Comparison of ENCODE assay signal across 21 cellular contexts in genomic region chr5:54178207-54178606, GRCh38.
DNase-seq lines count a peak whose midpoint lies in the region; ATAC-seq and TF ChIP-seq lines count a peak whose summit lies in the region.
"Had no signal": no experiment of that assay in that cellular context is flagged by ENCODE, and none has a peak within 500 bp of the region (broad histone marks: within the 10 kb centered on the region; RNA-seq: fewer than 3 reads in every experiment).

No MANE protein-coding gene starts in this region.

- peaks cover 10% of the 10 kb centered on the region for H3K4me1 ChIP-seq in endodermal cell (ENCODE audit: control insufficient read depth, insufficient read depth, low read length)
- H3K4me1 ChIP-seq in thoracic aorta (ENCODE audit: control insufficient read depth in 1 of 2, low read depth in 2 of 2), result peaks cover 8 to 30% of the 10 kb centered on the region in 2 donors
- peaks cover 19% of the 10 kb centered on the region for H3K4me1 ChIP-seq in testis
- H3K4me1 ChIP-seq: SJSA1 had no signal

- intact Hi-C loops in testis (cut with DNase I; ENCODE audit: low total_unique reads), result no loop called here

- no peak overlapping the region for H3K4me3 Mint-ChIP-seq in activated T-cell treated with anti-CD3 and anti-CD28 coated beads, Interleukin-2, amount 50 U/mL, for 72 hours
- H3K4me3 Mint-ChIP-seq in endodermal cell, result no peak overlapping the region
- H3K4me3 Mint-ChIP-seq: CD14-positive monocyte had no signal

- no peaks in the 10 kb centered on the region for H3K27me3 ChIP-seq in endodermal cell (ENCODE audit: control insufficient read depth, insufficient read depth, low read length, poor library complexity, severe bottlenecking)
- H3K27me3 ChIP-seq in thoracic aorta (replicated peaks; ENCODE audit: insufficient read depth), result no peaks in the 10 kb centered on the region
- H3K27me3 ChIP-seq in testis, result no peaks in the 10 kb centered on the region
- H3K27me3 ChIP-seq: SJSA1 had no signal

- peaks cover 4 to 6% of the 10 kb centered on the region in 2 donors for H3K9me3 Mint-ChIP-seq in activated T-cell treated with anti-CD3 and anti-CD28 coated beads, Interleukin-2, amount 50 U/mL, for 72 hours
- peaks cover 5% of the 10 kb centered on the region for H3K9me3 Mint-ChIP-seq in endodermal cell

- H3K36me3 Mint-ChIP-seq in activated T-cell treated with anti-CD3 and anti-CD28 coated beads, Interleukin-2, amount 50 U/mL, for 72 hours (ENCODE audit: insufficient read depth in 2 of 2), result peaks cover 2 to 3% of the 10 kb centered on the region in 2 donors
- no peaks in the 10 kb centered on the region for H3K36me3 Mint-ChIP-seq in endodermal cell (ENCODE audit: low read depth)
- H3K36me3 Mint-ChIP-seq: CD14-positive monocyte had no signal

- H3K36me3 ChIP-seq in endodermal cell (ENCODE audit: control insufficient read depth, insufficient read depth, low read length) (no peaks in the 10 kb centered on the region), thoracic aorta (no peaks in the 10 kb centered on the region), testis (ENCODE audit: low read depth, missing control alignments) (no peaks in the 10 kb centered on the region)
- H3K36me3 ChIP-seq: SJSA1 had no signal

- H3K9ac ChIP-seq in endodermal cell (ENCODE audit: extremely low read depth, low read length, poor library complexity, severe bottlenecking), result no peak overlapping the region

- no peak for DNase-seq in activated T-cell treated with anti-CD3 and anti-CD28 coated beads, Interleukin-2, amount 50 U/mL, for 72 hours
- DNase-seq in activated T-cell treated with anti-CD3 and anti-CD28 coated beads, Interleukin-2, amount 50 U/mL, for 48 hours, result no peak
- peak; percentile 44 for DNase-seq in NAMALWA (ENCODE audit: low spot score)
- no peak for DNase-seq in endodermal cell
- no peak for DNase-seq in thoracic aorta (ENCODE audit: low spot score)
- DNase-seq in dedifferentiated amniotic fluid mesenchymal stem cell (ENCODE audit: extremely low spot score), result no peak
- no peak for DNase-seq in testis
- DNase-seq: AML-193, COR-L47, DMS153, IMR-90, NCI-H1417 treated with DMSO at 0.1 percent for 48 hours, NCI-H187 treated with DMSO at 0.1 percent for 48 hours, NCI-H345, NCI-H524 treated with DMSO at 0.1 percent for 48 hours had no signal

- ATAC-seq in activated T-cell treated with anti-CD3 and anti-CD28 coated beads, Interleukin-2, amount 50 U/mL, for 72 hours (replicated peaks in 1 of 2), result no peak
- ATAC-seq in thoracic aorta (ENCODE audit: insufficient number of reproducible peaks, low FRiP score, low read depth), result no peak
- no peak for ATAC-seq in HG02870 (IDR thresholded peaks at IDR 0.05; ENCODE audit: unreplicated experiment)
- ATAC-seq: GM12878, Panc1 had no signal

- H3K27ac ChIP-seq in endodermal cell (ENCODE audit: low read depth, low read length), result peak overlapping the region; percentile 98
- H3K27ac ChIP-seq in thoracic aorta, result peak overlapping the region; percentile 4 to 29
- no peak overlapping the region for H3K27ac ChIP-seq in testis
- H3K27ac ChIP-seq: 22Rv1, SJSA1 had no signal

- no peaks in the 10 kb centered on the region for H3K9me3 ChIP-seq in endodermal cell (ENCODE audit: control insufficient read depth, low read length)
- no peaks in the 10 kb centered on the region for H3K9me3 ChIP-seq in thoracic aorta
- H3K9me3 ChIP-seq in testis, result no peaks in the 10 kb centered on the region
- H3K9me3 ChIP-seq: SJSA1 had no signal

- H3K4me3 ChIP-seq in endodermal cell (ENCODE audit: low read length) (no peak overlapping the region), thoracic aorta (peak overlapping the region; percentile 0), testis (no peak overlapping the region)
- H3K4me3 ChIP-seq: GM12878, SJSA1 had no signal

- peak overlapping the region; percentile 62 for H3K27ac Mint-ChIP-seq in activated T-cell treated with anti-CD3 and anti-CD28 coated beads, Interleukin-2, amount 50 U/mL, for 72 hours
- no peak overlapping the region for H3K27ac Mint-ChIP-seq in endodermal cell
- H3K27ac Mint-ChIP-seq: CD14-positive monocyte had no signal

- no peaks in the 10 kb centered on the region for H3K27me3 Mint-ChIP-seq in activated T-cell treated with anti-CD3 and anti-CD28 coated beads, Interleukin-2, amount 50 U/mL, for 72 hours (ENCODE audit: low read depth)
- H3K27me3 Mint-ChIP-seq in endodermal cell (ENCODE audit: insufficient read depth), result no peaks in the 10 kb centered on the region

- no peaks in the 10 kb centered on the region for H3K4me1 Mint-ChIP-seq in activated T-cell treated with anti-CD3 and anti-CD28 coated beads, Interleukin-2, amount 50 U/mL, for 72 hours (ENCODE audit: low read depth)
- H3K4me1 Mint-ChIP-seq in endodermal cell, result peaks cover 35% of the 10 kb centered on the region

- no peak for TF ChIP-seq CTCF in endodermal cell (conservative IDR thresholded peaks at IDR 0.05)
- TF ChIP-seq CTCF in thoracic aorta (IDR thresholded peaks at IDR 0.05), result no peak
- no peak for TF ChIP-seq CTCF in testis (IDR thresholded peaks at IDR 0.05)

- WGBS in endodermal cell (ENCODE audit: insufficient coverage in 1 of 2, insufficient read length in 1 of 2), 2 experiments, result 98% methylated on average over 5 of the region's 5 CpGs; no CpG with 5 or more reads in 1 of the 2 experiments
- 77% methylated on average over 5 of the region's 5 CpGs for WGBS in testis, 2 donors

- TF ChIP-seq POLR2A in testis (IDR thresholded peaks at IDR 0.05), result no peak

Comparison
In these comparisons a context has a peak if more than half of its experiments do, and no peak if none do; other contexts are left out.
1. H3K27ac ChIP-seq: peak in endodermal cell (single experiment) and thoracic aorta (2 of 2); none in testis (0 of 2).